ENCODE assay signal across 1 cellular context in the genomic region with DNA sequence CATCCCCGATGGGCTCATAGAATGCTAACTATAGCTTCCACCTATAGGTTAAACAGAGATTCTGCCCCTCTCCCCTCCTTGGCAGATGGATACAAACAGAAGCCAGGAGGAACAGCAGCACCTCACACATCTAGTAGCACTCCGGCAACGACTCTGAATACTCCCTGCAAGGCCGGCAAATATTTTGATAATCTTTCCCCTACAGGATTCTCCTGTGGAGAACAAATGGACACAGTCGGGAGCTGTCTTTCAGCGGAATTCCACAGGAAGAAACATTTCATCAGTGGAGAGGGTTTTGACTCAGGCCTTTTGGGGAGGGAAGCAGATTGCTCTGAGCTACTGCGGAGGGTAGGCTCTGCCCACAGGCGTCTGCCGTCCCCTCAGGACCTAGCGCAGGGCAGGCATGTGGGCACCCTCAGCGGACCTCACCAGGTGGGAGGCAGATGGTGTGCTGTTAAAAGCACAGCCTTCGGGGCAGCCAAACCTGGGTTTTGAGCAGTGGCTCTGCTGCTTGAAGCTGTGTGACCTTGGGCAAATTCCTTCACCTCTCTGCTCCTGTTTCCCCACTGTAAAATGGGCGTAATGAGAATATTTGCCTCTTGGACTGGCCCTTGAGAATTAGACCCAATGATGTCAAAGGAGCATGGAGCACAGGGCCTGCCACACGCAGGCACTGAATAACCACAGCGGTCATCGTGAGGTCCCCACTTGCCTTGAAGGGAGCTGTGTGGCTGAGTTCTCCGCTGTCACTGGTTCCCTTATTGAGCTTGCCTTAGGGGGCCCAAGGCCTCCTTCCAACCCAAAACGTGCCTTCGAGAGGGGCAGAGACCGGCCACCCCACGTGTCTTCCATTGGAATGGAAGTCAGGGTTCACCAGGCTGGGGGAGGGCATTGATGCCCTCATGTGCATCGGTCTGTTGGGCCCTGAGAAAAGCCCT.
TF ChIP-seq lines count a peak whose summit lies in the region.

No MANE protein-coding gene starts in this region.

TF ChIP-seq in K562, 482 proteins besides CTCF, POLR2A, EP300 and RAD21:
- TF ChIP-seq ZEB2 (IDR thresholded peaks at IDR 0.05) (no peak), ZFP36 (IDR thresholded peaks at IDR 0.05; ENCODE audit: low read depth, low read length, partially characterized antibody) (peak; percentile 18)
